In the genomic region with DNA sequence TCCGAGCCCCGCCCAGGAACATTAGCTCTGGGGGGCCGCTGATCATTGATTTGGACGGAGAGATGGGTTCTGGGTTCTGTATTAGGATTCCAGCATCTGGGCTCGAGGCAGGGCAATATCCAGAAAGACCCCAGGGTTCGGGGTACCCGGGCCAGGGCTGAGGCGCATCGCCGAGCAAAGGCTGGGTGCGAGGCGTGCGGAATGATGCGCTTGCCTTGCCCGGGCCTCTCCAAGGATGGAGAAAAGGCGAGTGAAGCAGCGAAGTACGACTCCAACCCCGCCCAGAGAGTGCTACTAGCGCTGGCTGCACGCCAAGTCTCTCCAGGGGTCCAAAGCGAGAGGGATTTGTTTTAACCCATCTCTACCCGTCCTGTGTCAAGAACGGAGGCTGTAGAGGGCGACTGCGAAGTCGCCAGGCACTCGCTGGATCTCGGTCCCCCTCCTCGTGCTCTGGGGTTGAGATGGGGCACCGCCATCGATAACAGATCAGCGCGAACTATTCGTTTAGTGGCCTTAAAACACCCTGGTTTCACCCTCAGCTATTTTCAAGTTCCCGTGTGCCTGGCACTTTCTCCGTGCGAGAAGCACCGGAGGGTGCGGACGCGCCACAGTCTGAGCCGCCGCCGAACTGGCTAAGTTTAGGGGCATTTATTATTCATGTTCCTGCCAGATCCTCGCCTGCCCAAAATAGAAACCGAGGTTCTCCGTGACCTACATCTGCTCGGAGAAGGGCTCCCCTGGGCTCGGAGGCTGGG, we compare ENCODE assay signal across 8 cellular contexts. TPM values are rescaled to one million over a fixed set of nuclear protein-coding genes. Genes with fewer than 3 reads are reported as not detected.
DNase-seq lines count a peak whose midpoint lies in the region; ATAC-seq lines count a peak whose summit lies in the region.

No MANE protein-coding gene starts in this region.

- ATAC-seq in activated CD8-positive, alpha-beta T cell treated with anti-CD3 and anti-CD28 coated beads, Interleukin-2, amount 10 ng/mL, durations not matched to agents 7 days and 5 days: no peak
- ATAC-seq in GM18511 (IDR thresholded peaks at IDR 0.05; ENCODE audit: unreplicated experiment): no peak
- ATAC-seq in HG03045 (IDR thresholded peaks at IDR 0.05; ENCODE audit: unreplicated experiment): no peak
- no peak for ATAC-seq in left colon

- peak overlapping the region in 1 of 2 experiments; percentile 83 for H3K23ac ChIP-seq in mesenchymal stem cell (ENCODE audit: low read length in 2 of 2)

- H3K4me2 ChIP-seq in mesenchymal stem cell (ENCODE audit: low read length, poor library complexity, severe bottlenecking): peak overlapping the region; percentile 68

- H2BK12ac ChIP-seq in mesenchymal stem cell (ENCODE audit: low read length in 2 of 2): no peak overlapping the region

- H2BK5ac ChIP-seq in mesenchymal stem cell (ENCODE audit: low read depth, low read length, poor library complexity, severe bottlenecking): no peak overlapping the region

- H3K27me3 Mint-ChIP-seq in activated CD8-positive, alpha-beta T cell treated with anti-CD3 and anti-CD28 coated beads, Interleukin-2, amount 10 ng/mL, durations not matched to agents 7 days and 5 days (ENCODE audit: low read depth): peaks cover 71% of the 10 kb centered on the region

- H3K4me3 ChIP-seq in ACC112 (ENCODE audit: low read depth, low read length) (peak overlapping the region; percentile 52), HUES64 (ENCODE audit: low read length) (peak overlapping the region; percentile 45), mesenchymal stem cell (ENCODE audit: insufficient read depth in 1 of 2, low read depth in 1 of 2, low read length in 2 of 2) (peak overlapping the region in 1 of 2 experiments; percentile 29)

- H3K27me3 ChIP-seq in ACC112 (ENCODE audit: insufficient read depth, low read length) (peaks cover 98% of the 10 kb centered on the region), HUES64 (ENCODE audit: insufficient read depth, low read length) (peaks cover 100% of the 10 kb centered on the region), mesenchymal stem cell (ENCODE audit: control insufficient read depth in 1 of 2, insufficient read depth in 1 of 2, low read length in 2 of 2) (peaks cover 92 to 97% of the 10 kb centered on the region in 2 experiments)

- H3K18ac ChIP-seq in mesenchymal stem cell (ENCODE audit: low read depth in 1 of 2, low read length in 2 of 2): no peak overlapping the region

- H3K9ac ChIP-seq in HUES64 (ENCODE audit: low read depth, low read length) (no peak overlapping the region), mesenchymal stem cell (ENCODE audit: low read length) (no peak overlapping the region)

- intact Hi-C loops in left colon (cut with DNase I, micrococcal nuclease): no loop called here

- H2BK15ac ChIP-seq in mesenchymal stem cell (ENCODE audit: low read depth, poor library complexity, severe bottlenecking): no peak overlapping the region

- POLR2A ChIA-PET in activated CD8-positive, alpha-beta T cell treated with anti-CD3 and anti-CD28 coated beads, Interleukin-2, amount 10 ng/mL, durations not matched to agents 7 days and 5 days (lab: Charles Lee): no interaction called here

- H3K9me3 ChIP-seq in HUES64 (ENCODE audit: insufficient read depth, low read depth, low read length): no peaks in the 10 kb centered on the region; the same call in 1 of the 2 replicates
- peaks cover 3% of the 10 kb centered on the region for H3K9me3 ChIP-seq in mesenchymal stem cell (ENCODE audit: control insufficient read depth, low read length)

- no peaks in the 10 kb centered on the region for H3K79me2 ChIP-seq in ACC112 (ENCODE audit: control insufficient read depth, insufficient read depth, low read length, unreplicated experiment)

- no peaks in the 10 kb centered on the region for H3K9me3 Mint-ChIP-seq in activated CD8-positive, alpha-beta T cell treated with anti-CD3 and anti-CD28 coated beads, Interleukin-2, amount 10 ng/mL, durations not matched to agents 7 days and 5 days (ENCODE audit: insufficient read depth)

- DNase-seq in activated CD8-positive, alpha-beta T cell treated with anti-CD3 and anti-CD28 coated beads, Interleukin-2, amount 10 ng/mL, durations not matched to agents 7 days and 5 days: no peak
- no peak for DNase-seq in mesenchymal stem cell
- DNase-seq in left colon: no peak
- DNase-seq in OCI-M2 (lab: John Stamatoyannopoulos, UW; ENCODE audit: unreplicated experiment): no peak

- H2AK5ac ChIP-seq in mesenchymal stem cell (ENCODE audit: low read length, severe bottlenecking): no peak overlapping the region

- peak overlapping the region; percentile 53 for H3K4me3 Mint-ChIP-seq in activated CD8-positive, alpha-beta T cell treated with anti-CD3 and anti-CD28 coated beads, Interleukin-2, amount 10 ng/mL, durations not matched to agents 7 days and 5 days

- H3K27ac ChIP-seq in ACC112 (ENCODE audit: low read depth, low read length) (no peak overlapping the region), HUES64 (ENCODE audit: low read depth, low read length) (no peak overlapping the region), mesenchymal stem cell (ENCODE audit: low read length, poor library complexity, severe bottlenecking) (no peak overlapping the region)

- no peaks in the 10 kb centered on the region for H3K36me3 ChIP-seq in ACC112 (ENCODE audit: insufficient read depth, low read length)
- no peaks in the 10 kb centered on the region for H3K36me3 ChIP-seq in HUES64 (ENCODE audit: insufficient read depth, low read length)
- no peaks in the 10 kb centered on the region for H3K36me3 ChIP-seq in mesenchymal stem cell (ENCODE audit: control insufficient read depth in 1 of 2, insufficient read depth in 2 of 2, low read depth in 1 of 2, low read length in 2 of 2)

- no peak overlapping the region for H2BK120ac ChIP-seq in mesenchymal stem cell (ENCODE audit: low read depth, low read length)

- H3K4ac ChIP-seq in mesenchymal stem cell (ENCODE audit: low read depth in 1 of 2, low read length in 2 of 2): no peak overlapping the region

- CTCF ChIA-PET in activated CD8-positive, alpha-beta T cell treated with anti-CD3 and anti-CD28 coated beads, Interleukin-2, amount 10 ng/mL, durations not matched to agents 7 days and 5 days (lab: Charles Lee): interaction anchor here (1.5 kb wide), 1 partner anchor 67 kb away, joined by 3 read pairs; no protein-coding TSS in a partner anchor

- no peak overlapping the region for H4K8ac ChIP-seq in mesenchymal stem cell (ENCODE audit: low read length)

- peaks cover 2% of the 10 kb centered on the region for H3K36me3 Mint-ChIP-seq in activated CD8-positive, alpha-beta T cell treated with anti-CD3 and anti-CD28 coated beads, Interleukin-2, amount 10 ng/mL, durations not matched to agents 7 days and 5 days (ENCODE audit: low read depth)

- no peak overlapping the region for H3K14ac ChIP-seq in mesenchymal stem cell (ENCODE audit: low read length in 2 of 2)

- no peak overlapping the region for H3K27ac Mint-ChIP-seq in activated CD8-positive, alpha-beta T cell treated with anti-CD3 and anti-CD28 coated beads, Interleukin-2, amount 10 ng/mL, durations not matched to agents 7 days and 5 days

- H2AFZ ChIP-seq in ACC112 (ENCODE audit: low read length, unreplicated experiment) (no peak overlapping the region), mesenchymal stem cell (ENCODE audit: low read depth, low read length) (no peak overlapping the region)

- no peak overlapping the region for H4K91ac ChIP-seq in mesenchymal stem cell (ENCODE audit: low read length)

- under 1% methylated on average over 50 of the region's 50 CpGs for WGBS in HUES64
- 2% methylated on average over 50 of the region's 50 CpGs for WGBS in mesenchymal stem cell

- no peaks in the 10 kb centered on the region for H3K4me1 ChIP-seq in ACC112 (ENCODE audit: control insufficient read depth, insufficient read depth, low read length, unreplicated experiment)
- peaks cover 19% of the 10 kb centered on the region for H3K4me1 ChIP-seq in HUES64 (ENCODE audit: insufficient read depth, low read length)
- peaks cover 41% of the 10 kb centered on the region for H3K4me1 ChIP-seq in mesenchymal stem cell (ENCODE audit: control insufficient read depth, insufficient read depth, low read depth, low read length)

- H3K79me1 ChIP-seq in mesenchymal stem cell (replicated peaks; ENCODE audit: low read length, poor library complexity, severe bottlenecking): no peaks in the 10 kb centered on the region

- peaks cover 22% of the 10 kb centered on the region for H3K4me1 Mint-ChIP-seq in activated CD8-positive, alpha-beta T cell treated with anti-CD3 and anti-CD28 coated beads, Interleukin-2, amount 10 ng/mL, durations not matched to agents 7 days and 5 days (ENCODE audit: low read depth)

RNA-seq across cellular contexts. Expression of gene ADCYAP1, which starts 1.9 kb away (rescaled TPM):
- polyA plus RNA-seq in HUES64 (2013, experiment 1 of 2): 0.10 TPM
- 0.51 TPM for polyA plus RNA-seq in HUES64 (2013, experiment 2 of 2)
- not detected for total RNA-seq in activated CD8-positive, alpha-beta T cell treated with anti-CD3 and anti-CD28 coated beads, Interleukin-2, amount 10 ng/mL, durations not matched to agents 7 days and 5 days
- polyA plus RNA-seq in mesenchymal stem cell (2013, experiment 1 of 2): not detected
- polyA plus RNA-seq in mesenchymal stem cell (2013, experiment 2 of 2): not detected
- under 1 TPM; 0.21 to 0.75 TPM for total RNA-seq in left colon
